1 cellular context compared by ENCODE assay signal in the genomic region with DNA sequence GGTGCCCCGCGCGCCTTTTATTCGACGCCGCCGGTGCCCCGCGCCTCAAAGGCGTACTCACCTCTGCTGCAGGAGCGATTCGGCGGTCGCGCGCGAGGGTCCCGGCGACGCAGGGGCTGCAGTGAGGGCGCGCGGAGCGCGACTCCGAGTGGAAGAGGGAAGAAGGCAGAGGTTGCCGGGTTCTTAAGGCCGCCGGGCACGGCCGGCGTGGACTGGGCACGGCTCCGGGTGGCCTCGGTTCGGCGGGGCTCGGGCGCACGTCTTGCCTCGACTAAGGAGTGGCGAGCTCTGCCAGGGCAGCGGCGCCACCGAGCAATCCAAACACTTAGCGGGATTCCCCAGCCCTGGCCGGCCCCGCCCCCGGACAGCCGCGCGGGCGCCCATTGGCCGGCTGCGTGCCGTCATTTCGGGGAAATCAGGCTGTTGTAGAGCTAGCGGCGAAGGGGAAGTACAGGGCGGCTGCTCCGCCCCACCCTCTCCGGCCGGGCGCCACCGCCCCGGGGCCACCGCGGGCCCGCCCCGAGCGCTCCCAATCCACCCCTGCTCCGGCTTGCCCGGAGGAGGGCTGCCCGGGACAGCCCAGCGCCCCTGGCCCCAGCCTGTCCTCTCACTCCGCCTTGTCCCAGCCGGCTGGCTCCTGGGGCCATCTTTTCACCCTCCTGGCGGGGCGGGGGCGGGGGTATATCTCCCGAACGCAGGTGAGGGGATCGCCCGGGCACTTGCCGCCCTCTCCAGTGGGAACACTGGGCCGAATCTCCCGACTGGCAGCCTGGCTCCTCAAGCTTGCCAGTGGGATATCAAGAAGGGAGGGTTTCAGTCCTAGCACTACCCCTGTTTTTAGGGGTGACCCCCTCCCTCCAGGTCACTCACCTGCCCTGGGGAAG.
TF ChIP-seq lines count a peak whose summit lies in the region.

A gene with protein sequence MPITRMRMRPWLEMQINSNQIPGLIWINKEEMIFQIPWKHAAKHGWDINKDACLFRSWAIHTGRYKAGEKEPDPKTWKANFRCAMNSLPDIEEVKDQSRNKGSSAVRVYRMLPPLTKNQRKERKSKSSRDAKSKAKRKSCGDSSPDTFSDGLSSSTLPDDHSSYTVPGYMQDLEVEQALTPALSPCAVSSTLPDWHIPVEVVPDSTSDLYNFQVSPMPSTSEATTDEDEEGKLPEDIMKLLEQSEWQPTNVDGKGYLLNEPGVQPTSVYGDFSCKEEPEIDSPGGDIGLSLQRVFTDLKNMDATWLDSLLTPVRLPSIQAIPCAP (minus strand): TSS at position 290 of the 884 bp plus-strand sequence. CDS start 1,295 bp downstream, outside the sequence.

TF ChIP-seq in K562, 482 proteins besides CTCF, POLR2A, EP300 and RAD21 (continued from another document and continues in another):
- TF ChIP-seq, protein P1, sequence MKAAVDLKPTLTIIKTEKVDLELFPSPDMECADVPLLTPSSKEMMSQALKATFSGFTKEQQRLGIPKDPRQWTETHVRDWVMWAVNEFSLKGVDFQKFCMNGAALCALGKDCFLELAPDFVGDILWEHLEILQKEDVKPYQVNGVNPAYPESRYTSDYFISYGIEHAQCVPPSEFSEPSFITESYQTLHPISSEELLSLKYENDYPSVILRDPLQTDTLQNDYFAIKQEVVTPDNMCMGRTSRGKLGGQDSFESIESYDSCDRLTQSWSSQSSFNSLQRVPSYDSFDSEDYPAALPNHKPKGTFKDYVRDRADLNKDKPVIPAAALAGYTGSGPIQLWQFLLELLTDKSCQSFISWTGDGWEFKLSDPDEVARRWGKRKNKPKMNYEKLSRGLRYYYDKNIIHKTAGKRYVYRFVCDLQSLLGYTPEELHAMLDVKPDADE (conservative IDR thresholded peaks at IDR 0.05; ENCODE audit: control insufficient read depth, low read depth, low read length) = no peak
- TF ChIP-seq ATF1 (CRISPR knock-in tag; IDR thresholded peaks at IDR 0.05) = no peak
- TF ChIP-seq ATF1 (tag; IDR thresholded peaks at IDR 0.05) = peak; percentile 73
- 0 out of 2 replicates have a peak, but pooled peaks have one; percentile 6 for TF ChIP-seq JUND (IDR thresholded peaks at IDR 0.05; ENCODE audit: borderline replicate concordance, low read depth, low read length)
- TF ChIP-seq JUND (tag; IDR thresholded peaks at IDR 0.05; ENCODE audit: borderline replicate concordance, low read depth, low read length) = no peak; the same call in 2 of the 3 replicates
- no peak for TF ChIP-seq BCL6 (CRISPR knock-in tag; IDR thresholded peaks at IDR 0.05)
- TF ChIP-seq MAZ (CRISPR knock-in tag; conservative IDR thresholded peaks at IDR 0.05 in 1 of 2, IDR thresholded peaks at IDR 0.05 in 1 of 2) = peak; percentile 82 to 83
- peak; percentile 35; the same call in 1 of the 2 replicates for TF ChIP-seq XRCC5 (IDR thresholded peaks at IDR 0.05; ENCODE audit: low read depth, low read length)
- peak; percentile 73 for TF ChIP-seq EGR1 (conservative IDR thresholded peaks at IDR 0.05)
- peak; percentile 81 for TF ChIP-seq SUPT5H (IDR thresholded peaks at IDR 0.05)
- no peak for TF ChIP-seq ZKSCAN8 (CRISPR knock-in tag; IDR thresholded peaks at IDR 0.05)
- peak; percentile 82 for TF ChIP-seq ATF7 (IDR thresholded peaks at IDR 0.05)
- TF ChIP-seq PHF8 (IDR thresholded peaks at IDR 0.05; ENCODE audit: borderline replicate concordance, low read length) = peak; percentile 88; the same call in 1 of the 2 replicates
- TF ChIP-seq HMG20A (CRISPR knock-in tag; conservative IDR thresholded peaks at IDR 0.05) = no peak
- TF ChIP-seq, protein P2, sequence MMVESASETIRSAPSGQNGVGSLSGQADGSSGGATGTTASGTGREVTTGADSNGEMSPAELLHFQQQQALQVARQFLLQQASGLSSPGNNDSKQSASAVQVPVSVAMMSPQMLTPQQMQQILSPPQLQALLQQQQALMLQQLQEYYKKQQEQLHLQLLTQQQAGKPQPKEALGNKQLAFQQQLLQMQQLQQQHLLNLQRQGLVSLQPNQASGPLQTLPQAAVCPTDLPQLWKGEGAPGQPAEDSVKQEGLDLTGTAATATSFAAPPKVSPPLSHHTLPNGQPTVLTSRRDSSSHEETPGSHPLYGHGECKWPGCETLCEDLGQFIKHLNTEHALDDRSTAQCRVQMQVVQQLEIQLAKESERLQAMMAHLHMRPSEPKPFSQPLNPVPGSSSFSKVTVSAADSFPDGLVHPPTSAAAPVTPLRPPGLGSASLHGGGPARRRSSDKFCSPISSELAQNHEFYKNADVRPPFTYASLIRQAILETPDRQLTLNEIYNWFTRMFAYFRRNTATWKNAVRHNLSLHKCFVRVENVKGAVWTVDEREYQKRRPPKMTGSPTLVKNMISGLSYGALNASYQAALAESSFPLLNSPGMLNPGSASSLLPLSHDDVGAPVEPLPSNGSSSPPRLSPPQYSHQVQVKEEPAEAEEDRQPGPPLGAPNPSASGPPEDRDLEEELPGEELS (CRISPR knock-in tag; IDR thresholded peaks at IDR 0.05; ENCODE audit: borderline replicate concordance) = peak; percentile 9; the same call in 1 of the 2 replicates
- TF ChIP-seq, protein P3, sequence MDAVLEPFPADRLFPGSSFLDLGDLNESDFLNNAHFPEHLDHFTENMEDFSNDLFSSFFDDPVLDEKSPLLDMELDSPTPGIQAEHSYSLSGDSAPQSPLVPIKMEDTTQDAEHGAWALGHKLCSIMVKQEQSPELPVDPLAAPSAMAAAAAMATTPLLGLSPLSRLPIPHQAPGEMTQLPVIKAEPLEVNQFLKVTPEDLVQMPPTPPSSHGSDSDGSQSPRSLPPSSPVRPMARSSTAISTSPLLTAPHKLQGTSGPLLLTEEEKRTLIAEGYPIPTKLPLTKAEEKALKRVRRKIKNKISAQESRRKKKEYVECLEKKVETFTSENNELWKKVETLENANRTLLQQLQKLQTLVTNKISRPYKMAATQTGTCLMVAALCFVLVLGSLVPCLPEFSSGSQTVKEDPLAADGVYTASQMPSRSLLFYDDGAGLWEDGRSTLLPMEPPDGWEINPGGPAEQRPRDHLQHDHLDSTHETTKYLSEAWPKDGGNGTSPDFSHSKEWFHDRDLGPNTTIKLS (IDR thresholded peaks at IDR 0.05; ENCODE audit: borderline replicate concordance, low read depth) = no peak
- no peak for TF ChIP-seq TAL1 (IDR thresholded peaks at IDR 0.05)
- TF ChIP-seq ZNF586 (CRISPR knock-in tag; conservative IDR thresholded peaks at IDR 0.05) = no peak
- TF ChIP-seq, protein P4, sequence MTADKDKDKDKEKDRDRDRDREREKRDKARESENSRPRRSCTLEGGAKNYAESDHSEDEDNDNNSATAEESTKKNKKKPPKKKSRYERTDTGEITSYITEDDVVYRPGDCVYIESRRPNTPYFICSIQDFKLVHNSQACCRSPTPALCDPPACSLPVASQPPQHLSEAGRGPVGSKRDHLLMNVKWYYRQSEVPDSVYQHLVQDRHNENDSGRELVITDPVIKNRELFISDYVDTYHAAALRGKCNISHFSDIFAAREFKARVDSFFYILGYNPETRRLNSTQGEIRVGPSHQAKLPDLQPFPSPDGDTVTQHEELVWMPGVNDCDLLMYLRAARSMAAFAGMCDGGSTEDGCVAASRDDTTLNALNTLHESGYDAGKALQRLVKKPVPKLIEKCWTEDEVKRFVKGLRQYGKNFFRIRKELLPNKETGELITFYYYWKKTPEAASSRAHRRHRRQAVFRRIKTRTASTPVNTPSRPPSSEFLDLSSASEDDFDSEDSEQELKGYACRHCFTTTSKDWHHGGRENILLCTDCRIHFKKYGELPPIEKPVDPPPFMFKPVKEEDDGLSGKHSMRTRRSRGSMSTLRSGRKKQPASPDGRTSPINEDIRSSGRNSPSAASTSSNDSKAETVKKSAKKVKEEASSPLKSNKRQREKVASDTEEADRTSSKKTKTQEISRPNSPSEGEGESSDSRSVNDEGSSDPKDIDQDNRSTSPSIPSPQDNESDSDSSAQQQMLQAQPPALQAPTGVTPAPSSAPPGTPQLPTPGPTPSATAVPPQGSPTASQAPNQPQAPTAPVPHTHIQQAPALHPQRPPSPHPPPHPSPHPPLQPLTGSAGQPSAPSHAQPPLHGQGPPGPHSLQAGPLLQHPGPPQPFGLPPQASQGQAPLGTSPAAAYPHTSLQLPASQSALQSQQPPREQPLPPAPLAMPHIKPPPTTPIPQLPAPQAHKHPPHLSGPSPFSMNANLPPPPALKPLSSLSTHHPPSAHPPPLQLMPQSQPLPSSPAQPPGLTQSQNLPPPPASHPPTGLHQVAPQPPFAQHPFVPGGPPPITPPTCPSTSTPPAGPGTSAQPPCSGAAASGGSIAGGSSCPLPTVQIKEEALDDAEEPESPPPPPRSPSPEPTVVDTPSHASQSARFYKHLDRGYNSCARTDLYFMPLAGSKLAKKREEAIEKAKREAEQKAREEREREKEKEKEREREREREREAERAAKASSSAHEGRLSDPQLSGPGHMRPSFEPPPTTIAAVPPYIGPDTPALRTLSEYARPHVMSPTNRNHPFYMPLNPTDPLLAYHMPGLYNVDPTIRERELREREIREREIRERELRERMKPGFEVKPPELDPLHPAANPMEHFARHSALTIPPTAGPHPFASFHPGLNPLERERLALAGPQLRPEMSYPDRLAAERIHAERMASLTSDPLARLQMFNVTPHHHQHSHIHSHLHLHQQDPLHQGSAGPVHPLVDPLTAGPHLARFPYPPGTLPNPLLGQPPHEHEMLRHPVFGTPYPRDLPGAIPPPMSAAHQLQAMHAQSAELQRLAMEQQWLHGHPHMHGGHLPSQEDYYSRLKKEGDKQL (CRISPR knock-in tag; IDR thresholded peaks at IDR 0.05; ENCODE audit: borderline replicate concordance) = no peak
- TF ChIP-seq ZNF76 (CRISPR knock-in tag; IDR thresholded peaks at IDR 0.05; ENCODE audit: borderline replicate concordance) = no peak
- no peak for TF ChIP-seq TCF7 (IDR thresholded peaks at IDR 0.05; ENCODE audit: borderline replicate concordance)
- no peak for TF ChIP-seq MECOM (CRISPR knock-in tag; IDR thresholded peaks at IDR 0.05)
- TF ChIP-seq, protein P5, sequence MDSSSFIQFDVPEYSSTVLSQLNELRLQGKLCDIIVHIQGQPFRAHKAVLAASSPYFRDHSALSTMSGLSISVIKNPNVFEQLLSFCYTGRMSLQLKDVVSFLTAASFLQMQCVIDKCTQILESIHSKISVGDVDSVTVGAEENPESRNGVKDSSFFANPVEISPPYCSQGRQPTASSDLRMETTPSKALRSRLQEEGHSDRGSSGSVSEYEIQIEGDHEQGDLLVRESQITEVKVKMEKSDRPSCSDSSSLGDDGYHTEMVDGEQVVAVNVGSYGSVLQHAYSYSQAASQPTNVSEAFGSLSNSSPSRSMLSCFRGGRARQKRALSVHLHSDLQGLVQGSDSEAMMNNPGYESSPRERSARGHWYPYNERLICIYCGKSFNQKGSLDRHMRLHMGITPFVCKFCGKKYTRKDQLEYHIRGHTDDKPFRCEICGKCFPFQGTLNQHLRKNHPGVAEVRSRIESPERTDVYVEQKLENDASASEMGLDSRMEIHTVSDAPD (CRISPR knock-in tag; IDR thresholded peaks at IDR 0.05) = no peak
- TF ChIP-seq, protein P6, sequence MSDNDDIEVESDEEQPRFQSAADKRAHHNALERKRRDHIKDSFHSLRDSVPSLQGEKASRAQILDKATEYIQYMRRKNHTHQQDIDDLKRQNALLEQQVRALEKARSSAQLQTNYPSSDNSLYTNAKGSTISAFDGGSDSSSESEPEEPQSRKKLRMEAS (CRISPR knock-in tag; IDR thresholded peaks at IDR 0.05) = no peak
- peak; percentile 81 for TF ChIP-seq TAF1 (IDR thresholded peaks at IDR 0.05; ENCODE audit: control insufficient read depth, extremely low read depth, insufficient read depth, low read length, severe bottlenecking)
- TF ChIP-seq SLC30A9 (CRISPR knock-in tag; IDR thresholded peaks at IDR 0.05) = no peak
- TF ChIP-seq MEIS2 (IDR thresholded peaks at IDR 0.05; ENCODE audit: partially characterized antibody) = no peak
- no peak for TF ChIP-seq MTA2 (IDR thresholded peaks at IDR 0.05; ENCODE audit: low read depth)
- no peak for TF ChIP-seq MYC (IDR thresholded peaks at IDR 0.05; ENCODE audit: low read depth, low read length)
- no peak for TF ChIP-seq MYC (CRISPR knock-in tag; IDR thresholded peaks at IDR 0.05; ENCODE audit: borderline replicate concordance, low read depth)
- no peak for TF ChIP-seq ZNF583 (CRISPR knock-in tag; IDR thresholded peaks at IDR 0.05)
- TF ChIP-seq, protein P7, sequence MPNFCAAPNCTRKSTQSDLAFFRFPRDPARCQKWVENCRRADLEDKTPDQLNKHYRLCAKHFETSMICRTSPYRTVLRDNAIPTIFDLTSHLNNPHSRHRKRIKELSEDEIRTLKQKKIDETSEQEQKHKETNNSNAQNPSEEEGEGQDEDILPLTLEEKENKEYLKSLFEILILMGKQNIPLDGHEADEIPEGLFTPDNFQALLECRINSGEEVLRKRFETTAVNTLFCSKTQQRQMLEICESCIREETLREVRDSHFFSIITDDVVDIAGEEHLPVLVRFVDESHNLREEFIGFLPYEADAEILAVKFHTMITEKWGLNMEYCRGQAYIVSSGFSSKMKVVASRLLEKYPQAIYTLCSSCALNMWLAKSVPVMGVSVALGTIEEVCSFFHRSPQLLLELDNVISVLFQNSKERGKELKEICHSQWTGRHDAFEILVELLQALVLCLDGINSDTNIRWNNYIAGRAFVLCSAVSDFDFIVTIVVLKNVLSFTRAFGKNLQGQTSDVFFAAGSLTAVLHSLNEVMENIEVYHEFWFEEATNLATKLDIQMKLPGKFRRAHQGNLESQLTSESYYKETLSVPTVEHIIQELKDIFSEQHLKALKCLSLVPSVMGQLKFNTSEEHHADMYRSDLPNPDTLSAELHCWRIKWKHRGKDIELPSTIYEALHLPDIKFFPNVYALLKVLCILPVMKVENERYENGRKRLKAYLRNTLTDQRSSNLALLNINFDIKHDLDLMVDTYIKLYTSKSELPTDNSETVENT (CRISPR knock-in tag; IDR thresholded peaks at IDR 0.05) = 0 out of 2 replicates have a peak, but pooled peaks have one; percentile 46
- TF ChIP-seq RCOR1 (IDR thresholded peaks at IDR 0.05; ENCODE audit: borderline replicate concordance in 1 of 2, low read depth in 2 of 2, low read length in 2 of 2) = peak in 1 of 2 experiments; percentile 62; a peak in 1 of 4 replicates
- no peak for TF ChIP-seq ZNF23 (CRISPR knock-in tag; IDR thresholded peaks at IDR 0.05)
- TF ChIP-seq, protein P8, sequence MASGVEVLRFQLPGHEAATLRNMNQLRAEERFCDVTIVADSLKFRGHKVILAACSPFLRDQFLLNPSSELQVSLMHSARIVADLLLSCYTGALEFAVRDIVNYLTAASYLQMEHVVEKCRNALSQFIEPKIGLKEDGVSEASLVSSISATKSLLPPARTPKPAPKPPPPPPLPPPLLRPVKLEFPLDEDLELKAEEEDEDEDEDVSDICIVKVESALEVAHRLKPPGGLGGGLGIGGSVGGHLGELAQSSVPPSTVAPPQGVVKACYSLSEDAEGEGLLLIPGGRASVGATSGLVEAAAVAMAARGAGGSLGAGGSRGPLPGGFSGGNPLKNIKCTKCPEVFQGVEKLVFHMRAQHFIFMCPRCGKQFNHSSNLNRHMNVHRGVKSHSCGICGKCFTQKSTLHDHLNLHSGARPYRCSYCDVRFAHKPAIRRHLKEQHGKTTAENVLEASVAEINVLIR (CRISPR knock-in tag; IDR thresholded peaks at IDR 0.05) = peak; percentile 14; the same call in 1 of the 2 replicates
- TF ChIP-seq, protein P9, sequence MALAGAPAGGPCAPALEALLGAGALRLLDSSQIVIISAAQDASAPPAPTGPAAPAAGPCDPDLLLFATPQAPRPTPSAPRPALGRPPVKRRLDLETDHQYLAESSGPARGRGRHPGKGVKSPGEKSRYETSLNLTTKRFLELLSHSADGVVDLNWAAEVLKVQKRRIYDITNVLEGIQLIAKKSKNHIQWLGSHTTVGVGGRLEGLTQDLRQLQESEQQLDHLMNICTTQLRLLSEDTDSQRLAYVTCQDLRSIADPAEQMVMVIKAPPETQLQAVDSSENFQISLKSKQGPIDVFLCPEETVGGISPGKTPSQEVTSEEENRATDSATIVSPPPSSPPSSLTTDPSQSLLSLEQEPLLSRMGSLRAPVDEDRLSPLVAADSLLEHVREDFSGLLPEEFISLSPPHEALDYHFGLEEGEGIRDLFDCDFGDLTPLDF (CRISPR knock-in tag; IDR thresholded peaks at IDR 0.05) = no peak
- no peak for TF ChIP-seq MCM3 (IDR thresholded peaks at IDR 0.05)
- no peak for TF ChIP-seq FOXJ3 (CRISPR knock-in tag; IDR thresholded peaks at IDR 0.05)
- TF ChIP-seq ZNF134 (CRISPR knock-in tag; conservative IDR thresholded peaks at IDR 0.05) = no peak
- TF ChIP-seq CSDE1 (IDR thresholded peaks at IDR 0.05) = no peak; a peak in 1 of 4 replicates
